In the genomic region with DNA sequence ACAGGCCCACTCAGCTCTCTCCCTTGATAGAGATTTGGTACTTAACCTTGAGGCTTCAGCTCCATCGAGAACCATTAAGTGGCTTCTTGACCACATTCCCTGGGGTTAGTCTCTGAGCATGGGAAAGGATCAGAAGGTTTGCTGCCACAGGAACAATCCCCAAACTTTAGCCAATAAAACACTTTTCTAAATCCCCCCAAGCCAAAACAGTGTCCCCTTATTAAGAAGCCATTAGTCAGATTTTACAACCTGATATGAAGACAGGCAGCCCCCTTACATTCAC, we compare ENCODE assay signal across 8 cellular contexts. TPM values are rescaled to one million over a fixed set of nuclear protein-coding genes. Genes with fewer than 3 reads are reported as not detected.
DNase-seq lines count a peak whose midpoint lies in the region; ATAC-seq and TF ChIP-seq lines count a peak whose summit lies in the region.

No MANE protein-coding gene starts in this region.

- TF ChIP-seq CTCF in cardiac muscle cell (IDR thresholded peaks at IDR 0.05; ENCODE audit: low read depth, low read length) (no peak), uterus (IDR thresholded peaks at IDR 0.05) (no peak), WTC11 (IDR thresholded peaks at IDR 0.05) (no peak)

- H3K4me3 ChIP-seq in cardiac muscle cell (peak overlapping the region; percentile 7), muscle layer of colon (ENCODE audit: low read depth in 1 of 2, low read length in 2 of 2) (peak overlapping the region; percentile 38 to 63), uterus (peak overlapping the region; percentile 33 to 35)

- POLR2A ChIA-PET in WTC11 (lab: Charles Lee), result no interaction called here

- TF ChIP-seq POLR2A in uterus (IDR thresholded peaks at IDR 0.05), result no peak

- peak overlapping the region; percentile 55 for H3K4me3 Mint-ChIP-seq in central memory CD8-positive, alpha-beta T cell
- H3K4me3 Mint-ChIP-seq in WTC11, result no peak overlapping the region
- H3K4me3 Mint-ChIP-seq in activated T-helper 1 cell treated with anti-CD3 and anti-CD28 coated beads, Interleukin-12 subunit alpha, Interleukin-12 subunit beta, Interleukin-2, Interleukin-4 antibody, amounts not matched to agents 30 ng/mL and 10 ng/mL and 1 ng/mL, durations not matched to agents 14 hours and 24 hours and 36 hours, result no peak overlapping the region

- peak overlapping the region; percentile 54 for H3K9ac ChIP-seq in muscle layer of colon (ENCODE audit: low read length)

- H3K36me3 Mint-ChIP-seq in central memory CD8-positive, alpha-beta T cell (ENCODE audit: insufficient read depth), result no peaks in the 10 kb centered on the region
- no peaks in the 10 kb centered on the region for H3K36me3 Mint-ChIP-seq in WTC11
- H3K36me3 Mint-ChIP-seq in activated T-helper 1 cell treated with anti-CD3 and anti-CD28 coated beads, Interleukin-12 subunit alpha, Interleukin-12 subunit beta, Interleukin-2, Interleukin-4 antibody, amounts not matched to agents 30 ng/mL and 10 ng/mL and 1 ng/mL, durations not matched to agents 14 hours and 24 hours and 36 hours (ENCODE audit: low read depth), result no peaks in the 10 kb centered on the region

- no peak overlapping the region for H3K27ac Mint-ChIP-seq in central memory CD8-positive, alpha-beta T cell (ENCODE audit: low read depth)
- H3K27ac Mint-ChIP-seq in WTC11, result no peak overlapping the region
- H3K27ac Mint-ChIP-seq in activated T-helper 1 cell treated with anti-CD3 and anti-CD28 coated beads, Interleukin-12 subunit alpha, Interleukin-12 subunit beta, Interleukin-2, Interleukin-4 antibody, amounts not matched to agents 30 ng/mL and 10 ng/mL and 1 ng/mL, durations not matched to agents 14 hours and 24 hours and 36 hours, result no peak overlapping the region

- H3K36me3 ChIP-seq in cardiac muscle cell, result no peaks in the 10 kb centered on the region
- no peaks in the 10 kb centered on the region for H3K36me3 ChIP-seq in muscle layer of colon (ENCODE audit: insufficient read depth, low read length)
- H3K36me3 ChIP-seq in uterus, result no peaks in the 10 kb centered on the region

- DNase-seq in cardiac muscle cell (ENCODE audit: low read depth in 1 of 2, low spot score in 1 of 2) (no peak), left ventricle myocardium superior (no peak), uterus (no peak), WTC11 (ENCODE audit: low spot score) (no peak), EL (no peak)
- DNase-seq in central memory CD8-positive, alpha-beta T cell (ENCODE audit: low spot score in 2 of 2), result no peak
- no peak for DNase-seq in activated T-helper 1 cell treated with anti-CD3 and anti-CD28 coated beads, Interleukin-12 subunit alpha, Interleukin-12 subunit beta, Interleukin-2, Interleukin-4 antibody, amounts not matched to agents 30 ng/mL and 10 ng/mL and 1 ng/mL, durations not matched to agents 14 hours and 24 hours and 36 hours (ENCODE audit: low spot score)

- H3K9me3 Mint-ChIP-seq in central memory CD8-positive, alpha-beta T cell, result peaks cover 6% of the 10 kb centered on the region
- H3K9me3 Mint-ChIP-seq in WTC11, result no peaks in the 10 kb centered on the region
- no peaks in the 10 kb centered on the region for H3K9me3 Mint-ChIP-seq in activated T-helper 1 cell treated with anti-CD3 and anti-CD28 coated beads, Interleukin-12 subunit alpha, Interleukin-12 subunit beta, Interleukin-2, Interleukin-4 antibody, amounts not matched to agents 30 ng/mL and 10 ng/mL and 1 ng/mL, durations not matched to agents 14 hours and 24 hours and 36 hours

- no peaks in the 10 kb centered on the region for H3K9me3 ChIP-seq in cardiac muscle cell (ENCODE audit: low read depth)
- H3K9me3 ChIP-seq in muscle layer of colon (ENCODE audit: low read length), result no peaks in the 10 kb centered on the region
- no peaks in the 10 kb centered on the region for H3K9me3 ChIP-seq in uterus

- no peaks in the 10 kb centered on the region for H3K27me3 Mint-ChIP-seq in central memory CD8-positive, alpha-beta T cell
- H3K27me3 Mint-ChIP-seq in WTC11 (ENCODE audit: low read depth), result no peaks in the 10 kb centered on the region
- H3K27me3 Mint-ChIP-seq in activated T-helper 1 cell treated with anti-CD3 and anti-CD28 coated beads, Interleukin-12 subunit alpha, Interleukin-12 subunit beta, Interleukin-2, Interleukin-4 antibody, amounts not matched to agents 30 ng/mL and 10 ng/mL and 1 ng/mL, durations not matched to agents 14 hours and 24 hours and 36 hours (ENCODE audit: insufficient read depth), result no peaks in the 10 kb centered on the region

- ATAC-seq in left ventricle myocardium superior, result no peak
- ATAC-seq in central memory CD8-positive, alpha-beta T cell (replicated peaks; ENCODE audit: extremely low read depth, poor library complexity, severe bottlenecking), result no peak
- ATAC-seq in WTC11, result no peak

- H3K4me1 ChIP-seq in cardiac muscle cell (ENCODE audit: low read depth), result peaks cover 53% of the 10 kb centered on the region
- peaks cover 16% of the 10 kb centered on the region for H3K4me1 ChIP-seq in muscle layer of colon (ENCODE audit: insufficient read depth, low read length)
- no peaks in the 10 kb centered on the region for H3K4me1 ChIP-seq in uterus

- CTCF ChIA-PET in WTC11 (lab: Charles Lee), result interaction anchor here (0.9 kb wide), 1 partner anchor 65 kb away, joined by 3 read pairs; no protein-coding TSS in a partner anchor

- peak overlapping the region; percentile 94 for H3K27ac ChIP-seq in cardiac muscle cell
- H3K27ac ChIP-seq in muscle layer of colon (ENCODE audit: low read depth, low read length), result peak overlapping the region; percentile 64
- H3K27ac ChIP-seq in uterus, result peak overlapping the region; percentile 74 to 79

- H3K27me3 ChIP-seq in cardiac muscle cell, result no peaks in the 10 kb centered on the region
- no peaks in the 10 kb centered on the region for H3K27me3 ChIP-seq in muscle layer of colon (ENCODE audit: control insufficient read depth in 1 of 2, insufficient read depth in 2 of 2, low read length in 2 of 2)
- no peaks in the 10 kb centered on the region for H3K27me3 ChIP-seq in uterus

- H3K4me1 Mint-ChIP-seq in central memory CD8-positive, alpha-beta T cell, result peaks cover 9% of the 10 kb centered on the region
- no peaks in the 10 kb centered on the region for H3K4me1 Mint-ChIP-seq in WTC11
- peaks cover 10% of the 10 kb centered on the region for H3K4me1 Mint-ChIP-seq in activated T-helper 1 cell treated with anti-CD3 and anti-CD28 coated beads, Interleukin-12 subunit alpha, Interleukin-12 subunit beta, Interleukin-2, Interleukin-4 antibody, amounts not matched to agents 30 ng/mL and 10 ng/mL and 1 ng/mL, durations not matched to agents 14 hours and 24 hours and 36 hours (ENCODE audit: low read depth)

- intact Hi-C loops in left ventricle myocardium superior (cut with micrococcal nuclease) (loop anchor here (10.0 kb wide), 1 partner anchor 1295 kb away; no protein-coding TSS in a partner anchor), uterus (cut with DNase I; ENCODE audit: low total_unique reads) (no loop called here)
- intact Hi-C loops in activated T-helper 1 cell treated with anti-CD3 and anti-CD28 coated beads, Interleukin-12 subunit alpha, Interleukin-12 subunit beta, Interleukin-2, Interleukin-4 antibody, amounts not matched to agents 30 ng/mL and 10 ng/mL and 1 ng/mL, durations not matched to agents 14 hours and 24 hours and 36 hours (cut with micrococcal nuclease), result no loop called here

TF ChIP-seq in WTC11, 78 proteins besides CTCF, POLR2A, EP300 and RAD21:
- TF ChIP-seq NR2C2 (CRISPR knock-in tag; IDR thresholded peaks at IDR 0.05) (no peak), TCF7 (CRISPR knock-in tag; IDR thresholded peaks at IDR 0.05; ENCODE audit: low read depth) (no peak), OVOL2 (CRISPR knock-in tag; IDR thresholded peaks at IDR 0.05; ENCODE audit: borderline replicate concordance) (no peak), SMAD4 (CRISPR knock-in tag; IDR thresholded peaks at IDR 0.05) (no peak), FOXJ3 (CRISPR knock-in tag; IDR thresholded peaks at IDR 0.05; ENCODE audit: borderline replicate concordance) (no peak), HMGA2 (CRISPR knock-in tag; IDR thresholded peaks at IDR 0.05) (no peak), TEAD4 (CRISPR knock-in tag; IDR thresholded peaks at IDR 0.05) (no peak)
- TF ChIP-seq, protein P1, sequence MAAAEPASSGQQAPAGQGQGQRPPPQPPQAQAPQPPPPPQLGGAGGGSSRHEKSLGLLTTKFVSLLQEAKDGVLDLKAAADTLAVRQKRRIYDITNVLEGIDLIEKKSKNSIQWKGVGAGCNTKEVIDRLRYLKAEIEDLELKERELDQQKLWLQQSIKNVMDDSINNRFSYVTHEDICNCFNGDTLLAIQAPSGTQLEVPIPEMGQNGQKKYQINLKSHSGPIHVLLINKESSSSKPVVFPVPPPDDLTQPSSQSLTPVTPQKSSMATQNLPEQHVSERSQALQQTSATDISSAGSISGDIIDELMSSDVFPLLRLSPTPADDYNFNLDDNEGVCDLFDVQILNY (CRISPR knock-in tag; IDR thresholded peaks at IDR 0.05), result no peak
TF ChIP-seq in WTC11: peak in this region for 0.

RNA-seq across cellular contexts. Expression of a gene that starts 37.7 kb away (rescaled TPM):
- total RNA-seq in cardiac muscle cell (492 and 682 TPM in 2 replicates), left ventricle myocardium superior (1,122 TPM), uterus (100 to 1,000 TPM in 3 of 4 donors, 10 to 100 TPM in 1; 61.2 to 257 (median 140) TPM), WTC11 (2021) (1.4 to 2.6 TPM (median 1.7 TPM) in 3 replicates)
- polyA plus RNA-seq in cardiac muscle cell, result 103 and 173 TPM in 2 replicates
- total RNA-seq in activated T-helper 1 cell treated with anti-CD3 and anti-CD28 coated beads, Interleukin-12 subunit alpha, Interleukin-12 subunit beta, Interleukin-2, Interleukin-4 antibody, amounts not matched to agents 30 ng/mL and 10 ng/mL and 1 ng/mL, durations not matched to agents 14 hours and 24 hours and 36 hours, result 1.8 and 2.9 TPM in 2 replicates

Comparison
In these comparisons a context has a peak if more than half of its experiments do, and no peak if none do; other contexts are left out.
1. RNA of a gene that starts 37.7 kb away (total RNA-seq): 1,122 TPM in left ventricle myocardium superior (single experiment), 492 to 682 TPM in cardiac muscle cell and 61.2 to 257 TPM in uterus; 1.8 to 2.9 TPM in activated T-helper 1 cell treated with anti-CD3 and anti-CD28 coated beads, Interleukin-12 subunit alpha, Interleukin-12 subunit beta, Interleukin-2, Interleukin-4 antibody, amounts not matched to agents 30 ng/mL and 10 ng/mL and 1 ng/mL, durations not matched to agents 14 hours and 24 hours and 36 hours and 1.4 to 2.6 TPM in WTC11; every median in the first group is over 10 times any median in the second.
2. Peak in every context shown above with its lines, with median percentiles within 50 percentile points of each other: H3K27ac ChIP-seq and H3K4me3 ChIP-seq.